ENCODE assay signal across 8 cellular contexts in the genomic region with DNA sequence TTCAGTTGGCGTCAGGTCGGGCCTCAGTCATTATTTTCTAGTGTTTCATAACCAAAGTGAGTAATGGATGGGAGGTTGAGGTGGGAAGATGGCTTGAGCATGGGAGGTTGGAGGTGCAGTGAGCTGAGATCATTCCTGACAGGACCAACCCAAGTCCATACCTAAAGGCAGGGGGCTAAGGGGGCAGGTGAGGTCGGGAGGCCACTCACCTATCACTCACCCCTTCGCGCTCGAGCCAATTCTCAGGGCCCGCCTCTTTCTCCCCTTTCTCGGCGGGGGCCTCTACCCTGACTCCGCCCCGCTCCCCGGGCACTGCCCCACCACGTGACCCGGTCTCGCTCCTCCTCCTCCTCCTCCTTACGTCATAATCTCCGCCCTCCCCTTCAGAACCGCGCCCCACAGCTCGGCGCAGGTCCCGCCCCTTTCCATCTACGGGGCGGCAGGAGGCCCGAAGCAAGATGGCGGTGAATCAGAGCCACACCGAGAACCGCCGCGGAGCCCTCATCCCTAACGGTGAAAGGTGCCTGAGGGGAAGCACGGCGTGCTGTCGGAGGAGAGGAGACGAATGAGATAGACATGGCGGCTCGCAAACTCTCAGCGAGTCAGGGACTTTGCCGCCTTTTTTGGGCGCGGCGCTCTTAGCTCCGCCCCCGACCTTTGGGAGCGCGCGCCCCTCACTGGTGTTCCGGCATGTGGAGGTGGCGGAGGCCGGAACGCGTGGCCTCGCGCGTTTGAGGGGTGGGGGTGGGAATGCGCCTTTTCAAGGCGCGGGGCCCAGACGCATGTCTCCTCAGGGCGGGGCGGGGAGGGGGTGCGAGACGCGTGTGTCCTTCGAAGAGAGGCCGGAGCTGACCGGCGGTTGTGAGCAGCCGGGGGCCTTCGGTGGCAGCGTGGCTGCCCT. TPM values are rescaled to one million over a fixed set of nuclear protein-coding genes. Genes with fewer than 3 reads are reported as not detected.
A peak's percentile ranks its signal among the peaks of the same experiment; 100 is the strongest.
DNase-seq lines count a peak whose midpoint lies in the region; ATAC-seq lines count a peak whose summit lies in the region.

TSS of gene WBP2NL (plus strand) at position 428 of the 901 bp plus-strand sequence. CDS start at position 459, 31 bp downstream.

- H3K27me3 Mint-ChIP-seq in naive thymus-derived CD4-positive, alpha-beta T cell, result peaks cover 0 to 9% (median 0%) of the 10 kb centered on the region in 5 donors
- H3K27me3 Mint-ChIP-seq in stimulated activated memory B cell treated with anti-CD40 and anti-IgM and Interleukin-4, amounts not matched to agents 10 μg/mL and 1 μg/mL and 100 μg/mL, for 72 hours, result no peaks in the 10 kb centered on the region

- H3K36me3 ChIP-seq in naive thymus-derived CD4-positive, alpha-beta T cell (ENCODE audit: control insufficient read depth in 2 of 3, insufficient read depth in 3 of 3, low read length in 3 of 3), result no peaks in the 10 kb centered on the region

- H3K4me3 Mint-ChIP-seq in naive thymus-derived CD4-positive, alpha-beta T cell, result peak within 1 kb of the TSS; percentile 91 to 100 (median 96)
- peak within 1 kb of the TSS; percentile 89 for H3K4me3 Mint-ChIP-seq in stimulated activated memory B cell treated with anti-CD40 and anti-IgM and Interleukin-4, amounts not matched to agents 10 μg/mL and 1 μg/mL and 100 μg/mL, for 72 hours

- peak within 1 kb of the TSS; percentile 76 for H3K4me3 ChIP-seq in naive thymus-derived CD4-positive, alpha-beta T cell (ENCODE audit: low read length)

- H3K36me3 Mint-ChIP-seq in naive thymus-derived CD4-positive, alpha-beta T cell, result peaks cover 0 to 39% (median 11%) of the 10 kb centered on the region in 5 donors
- H3K36me3 Mint-ChIP-seq in stimulated activated memory B cell treated with anti-CD40 and anti-IgM and Interleukin-4, amounts not matched to agents 10 μg/mL and 1 μg/mL and 100 μg/mL, for 72 hours, result peaks cover 17% of the 10 kb centered on the region

- peaks cover 0 to 4% (median 0%) of the 10 kb centered on the region in 3 experiments for H3K9me3 ChIP-seq in naive thymus-derived CD4-positive, alpha-beta T cell (ENCODE audit: control insufficient read depth in 2 of 3, low read length in 3 of 3)

- peaks cover 6 to 7% of the 10 kb centered on the region in 2 donors for H3K4me1 ChIP-seq in naive thymus-derived CD4-positive, alpha-beta T cell (ENCODE audit: control insufficient read depth in 2 of 2, insufficient read depth in 2 of 2, low read length in 2 of 2)

- peak within 1 kb of the TSS; percentile 91 to 99 (median 96) for H3K27ac Mint-ChIP-seq in naive thymus-derived CD4-positive, alpha-beta T cell
- H3K27ac Mint-ChIP-seq in stimulated activated memory B cell treated with anti-CD40 and anti-IgM and Interleukin-4, amounts not matched to agents 10 μg/mL and 1 μg/mL and 100 μg/mL, for 72 hours, result peak within 1 kb of the TSS; percentile 86

- CTCF ChIA-PET in naive thymus-derived CD4-positive, alpha-beta T cell (lab: Charles Lee), result interaction anchor here (1.0 kb wide), 1 partner anchor 57 kb away, joined by 3 read pairs; no protein-coding TSS in a partner anchor

- peak within 1 kb of the TSS; percentile 73 for H3K27ac ChIP-seq in naive thymus-derived CD4-positive, alpha-beta T cell (ENCODE audit: low read depth, low read length)

- DNase-seq in DMS114 treated with DMSO at 0.1 percent for 48 hours (lab: John Stamatoyannopoulos, UW; ENCODE audit: unreplicated experiment), result peak; percentile 73
- peak; percentile 94 for DNase-seq in NCI-H2171 treated with DMSO at 0.1 percent for 48 hours (lab: John Stamatoyannopoulos, UW)
- DNase-seq in activated CD8-positive, alpha-beta memory T cell treated with anti-CD3 and anti-CD28 coated beads, Interleukin-2, amount 50 U/mL, for 48 hours, result peak; percentile 89
- DNase-seq in epidermal melanocyte (ENCODE audit: insufficient read length, low spot score), result peak; percentile 88
- peak; percentile 75 to 92 (median 89) for DNase-seq in naive thymus-derived CD4-positive, alpha-beta T cell
- no peak for DNase-seq in Kasumi-1 (lab: John Stamatoyannopoulos, UW)

- intact Hi-C loops in naive thymus-derived CD4-positive, alpha-beta T cell (cut with micrococcal nuclease), result loop anchor here (1.0 to 2.0 kb wide), 9 partner anchors 22 to 166 kb away; partner anchors contain the start of genes NAGA (in 2 of the 2), CENPM (in 1 of the 2), NDUFA6 (in 1 of the 2) and PHETA2 (in 1 of the 2)

- POLR2A ChIA-PET in naive thymus-derived CD4-positive, alpha-beta T cell (lab: Charles Lee), result interaction anchor here (0.6 to 1.5 kb wide), 9 partner anchors 40 to 650 kb away, joined by 3 to 8 read pairs (median 3); partner anchors contain the start of genes CENPM, CYB5R3, NAGA and NDUFA6

- peaks cover 0 to 40% (median 17%) of the 10 kb centered on the region in 11 donors for H3K9me3 Mint-ChIP-seq in naive thymus-derived CD4-positive, alpha-beta T cell
- H3K9me3 Mint-ChIP-seq in stimulated activated memory B cell treated with anti-CD40 and anti-IgM and Interleukin-4, amounts not matched to agents 10 μg/mL and 1 μg/mL and 100 μg/mL, for 72 hours, result peaks cover under 1% of the 10 kb centered on the region

- no peaks in the 10 kb centered on the region for H3K27me3 ChIP-seq in naive thymus-derived CD4-positive, alpha-beta T cell (ENCODE audit: control insufficient read depth in 2 of 2, insufficient read depth in 2 of 2, low read length in 2 of 2)

- H3K4me1 Mint-ChIP-seq in naive thymus-derived CD4-positive, alpha-beta T cell, result peaks cover 12 to 31% (median 22%) of the 10 kb centered on the region in 7 donors
- peaks cover 33% of the 10 kb centered on the region for H3K4me1 Mint-ChIP-seq in stimulated activated memory B cell treated with anti-CD40 and anti-IgM and Interleukin-4, amounts not matched to agents 10 μg/mL and 1 μg/mL and 100 μg/mL, for 72 hours

- peak; percentile 82 for ATAC-seq in HG02623 (IDR thresholded peaks at IDR 0.05; ENCODE audit: unreplicated experiment)
- peak; percentile 99 for ATAC-seq in naive thymus-derived CD4-positive, alpha-beta T cell
- ATAC-seq in stimulated activated memory B cell treated with anti-CD40 and anti-IgM and Interleukin-4, amounts not matched to agents 10 μg/mL and 1 μg/mL and 100 μg/mL, for 72 hours, result peak; percentile 99

RNA-seq across cellular contexts. Expression of gene WBP2NL, which starts in this region (rescaled TPM):
- 1 to 10 TPM in 4 of 5 experiments, under 1 TPM in 1; 0.85 to 5.7 (median 3.2) TPM for total RNA-seq in naive thymus-derived CD4-positive, alpha-beta T cell
- polyA plus RNA-seq in naive thymus-derived CD4-positive, alpha-beta T cell, result under 1 TPM in 1 of 2 donors, not detected in 1; 0.43 TPM

Comparison
In these comparisons a context has a peak if more than half of its experiments do, and no peak if none do; other contexts are left out.
1. DNase-seq: peak in DMS114 treated with DMSO at 0.1 percent for 48 hours (single experiment), NCI-H2171 treated with DMSO at 0.1 percent for 48 hours (single experiment), activated CD8-positive, alpha-beta memory T cell treated with anti-CD3 and anti-CD28 coated beads, Interleukin-2, amount 50 U/mL, for 48 hours (single experiment), epidermal melanocyte (single experiment) and naive thymus-derived CD4-positive, alpha-beta T cell (9 of 9); none in Kasumi-1 (0 of 2).
2. Peak in every context shown above with its lines, with median percentiles within 50 percentile points of each other: ATAC-seq.